In the genomic region with DNA sequence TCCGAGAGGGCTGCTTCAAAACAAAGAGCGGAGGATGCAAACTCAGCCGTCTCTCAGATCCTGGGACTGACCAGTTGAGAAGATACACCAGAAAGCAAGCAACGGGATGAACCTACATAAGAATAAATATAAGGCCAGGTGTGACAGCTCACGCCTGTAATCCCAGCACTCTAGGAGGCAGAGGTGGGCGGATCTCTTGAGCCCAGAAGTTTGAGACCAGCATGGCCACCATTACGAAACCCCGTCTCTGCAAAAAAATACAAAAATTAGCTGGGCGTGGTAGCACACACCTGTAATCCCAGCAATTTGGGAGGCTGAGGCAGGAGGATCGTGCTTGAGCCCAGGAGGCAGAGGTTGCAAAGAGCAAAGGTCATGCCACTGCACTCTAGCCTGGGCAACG, we compare ENCODE assay signal across 27 cellular contexts. TPM values are rescaled to one million over a fixed set of nuclear protein-coding genes. Genes with fewer than 3 reads are reported as not detected.
"Had no signal": no experiment of that assay in that cellular context is flagged by ENCODE, and none has a peak within 500 bp of the region (broad histone marks: within the 10 kb centered on the region; RNA-seq: fewer than 3 reads in every experiment).

No MANE protein-coding gene starts in this region.

- H3K4me2 ChIP-seq: smooth muscle cell had no signal

- H3K27ac ChIP-seq: adrenal gland, body of pancreas, testis, upper lobe of left lung, VCaP had no signal

- H3K36me3 ChIP-seq: adrenal gland, upper lobe of left lung had no signal

- DNase-seq: activated CD4-positive, alpha-beta T cell treated with anti-CD3 and anti-CD28 coated beads for 48 hours; activated CD4-positive, alpha-beta T cell treated with anti-CD3 and anti-CD28 coated beads, Interleukin-2, amount 50 U/mL, for 48 hours; activated CD8-positive, alpha-beta memory T cell treated with anti-CD3 and anti-CD28 coated beads for 24 hours; activated effector memory CD4-positive, alpha-beta T cell treated with Interleukin-2 at 50 U/mL for 16 hours; activated naive CD4-positive, alpha-beta T cell treated with anti-CD3 and anti-CD28 coated beads for 36 hours; activated naive CD8-positive, alpha-beta T cell treated with anti-CD3 and anti-CD28 coated beads for 36 hours; adrenal gland; aorta; body of pancreas; cortex of kidney; foreskin melanocyte; left ventricle myocardium superior; mucosa of descending colon; stimulated activated CD4-positive, alpha-beta T cell treated with anti-CD3 and anti-CD28 coated beads, Interleukin-1b, Interleukin-23, amount 100 ng/mL, for 48 hours; stimulated activated CD4-positive, alpha-beta T cell treated with anti-CD3 and anti-CD28 coated beads, Interleukin-4, amount 100 ng/mL, for 4 hours; stimulated activated CD8-positive, alpha-beta memory T cell treated with anti-CD3 and anti-CD28 coated beads, Interleukin-4, amount 100 ng/mL, for 48 hours; stimulated activated naive B cell treated with anti-CD40 and anti-IgM and Interleukin-4, amounts not matched to agents 10 μg/mL and 1 μg/mL and 100 μg/mL, for 72 hours; T-helper 1 cell; testis; upper lobe of left lung had no signal

- H3K27me3 ChIP-seq: adrenal gland, body of pancreas, testis, upper lobe of left lung had no signal

- ATAC-seq: activated CD4-positive, CD25-positive, alpha-beta regulatory T cell treated with anti-CD3 and anti-CD28 coated beads, Interleukin-2, amount 50 U/mL, for 24 hours; body of pancreas; esophagus mucosa; left ventricle myocardium superior; mucosa of descending colon; natural killer cell treated with Interleukin-12 subunit alpha and Interleukin-12 subunit beta and Interleukin-15 and Interleukin-18, amount 100 ng/mL, for 72 hours; sciatic nerve; stimulated activated naive B cell treated with anti-CD40 and anti-IgM and Interleukin-4, amounts not matched to agents 10 μg/mL and 1 μg/mL and 100 μg/mL, for 72 hours had no signal

- H3K4me1 ChIP-seq: body of pancreas had no signal

- H3K9me3 ChIP-seq: adrenal gland, body of pancreas, mucosa of descending colon, testis, upper lobe of left lung had no signal

- H3K4me3 ChIP-seq: adrenal gland, body of pancreas, mucosa of descending colon, smooth muscle cell, testis, upper lobe of left lung had no signal

RNA-seq across cellular contexts. Expression of a gene that starts 31.7 kb away (rescaled TPM):
- total RNA-seq: activated naive CD4-positive, alpha-beta T cell treated with anti-CD3 and anti-CD28 coated beads for 36 hours; activated naive CD8-positive, alpha-beta T cell treated with anti-CD3 and anti-CD28 coated beads for 36 hours; myocyte had no signal
